13 cellular contexts compared by ENCODE assay signal in the genomic region with DNA sequence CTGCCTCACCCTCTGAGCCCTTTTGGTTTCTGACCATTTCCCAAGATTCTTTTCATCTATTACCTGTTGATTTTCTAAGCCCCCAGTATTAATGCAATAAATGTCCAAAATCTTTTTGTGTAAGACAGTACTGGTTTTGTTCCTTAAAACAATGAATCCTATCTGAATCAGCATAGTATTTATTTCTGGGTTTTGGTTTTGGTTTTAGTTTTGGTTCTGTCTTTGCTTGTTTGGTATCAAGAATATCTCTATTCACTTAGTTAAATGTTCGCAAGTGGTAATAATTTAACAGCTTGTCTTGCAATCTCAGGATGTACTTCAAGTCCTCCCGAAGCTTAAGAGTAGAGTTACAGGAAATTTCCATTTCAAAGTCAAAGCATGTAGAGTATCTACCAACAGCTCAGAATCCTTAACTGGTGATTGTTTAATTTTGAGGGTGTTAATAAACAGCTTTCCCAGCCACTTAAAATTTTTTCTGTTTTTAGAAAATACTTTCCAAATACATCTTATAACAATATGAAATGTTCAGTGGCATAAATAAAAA.
DNase-seq lines count a peak whose midpoint lies in the region; ATAC-seq and TF ChIP-seq lines count a peak whose summit lies in the region.
"Had no signal": no experiment of that assay in that cellular context is flagged by ENCODE, and none has a peak within 500 bp of the region (broad histone marks: within the 10 kb centered on the region; RNA-seq: fewer than 3 reads in every experiment).

No MANE protein-coding gene starts in this region.

- no peaks in the 10 kb centered on the region for H3K36me3 Mint-ChIP-seq in activated B cell treated with CpG ODN at 0.5 μM for 24 hours (ENCODE audit: low read depth)
- no peaks in the 10 kb centered on the region for H3K36me3 Mint-ChIP-seq in activated CD4-positive, alpha-beta T cell treated with anti-CD3 and anti-CD28 coated beads, Interleukin-2, amount 10 ng/mL, durations not matched to agents 24 days and 14 days (ENCODE audit: low read depth)
- H3K36me3 Mint-ChIP-seq: activated naive CD8-positive, alpha-beta T cell had no signal

- DNase-seq in activated B cell treated with CpG ODN at 0.5 μM for 24 hours (no peak), mucosa of descending colon (no peak), posterior vena cava (ENCODE audit: low spot score) (no peak), Kasumi-1 (lab: John Stamatoyannopoulos, UW) (no peak), NCI-H1694 treated with DMSO at 0.1 percent for 48 hours (lab: John Stamatoyannopoulos, UW) (no peak)
- DNase-seq in activated CD4-positive, alpha-beta T cell treated with anti-CD3 and anti-CD28 coated beads, Interleukin-2, amount 10 ng/mL, durations not matched to agents 24 days and 14 days, result no peak
- DNase-seq: Caco-2; effector memory CD4-positive, alpha-beta T cell; NCI-H446 treated with DMSO at 0.1 percent for 48 hours had no signal

- no peak overlapping the region for H3K4me3 ChIP-seq in mucosa of descending colon
- H3K4me3 ChIP-seq: cardiac muscle cell had no signal

- no peaks in the 10 kb centered on the region for H3K27me3 Mint-ChIP-seq in activated B cell treated with CpG ODN at 0.5 μM for 24 hours
- H3K27me3 Mint-ChIP-seq in activated CD4-positive, alpha-beta T cell treated with anti-CD3 and anti-CD28 coated beads, Interleukin-2, amount 10 ng/mL, durations not matched to agents 24 days and 14 days, result peaks cover 13% of the 10 kb centered on the region

- POLR2A ChIA-PET in activated B cell treated with CpG ODN at 0.5 μM for 24 hours (lab: Charles Lee), result no interaction called here

- ATAC-seq in GM18498 (IDR thresholded peaks at IDR 0.05; ENCODE audit: unreplicated experiment) (peak; percentile 64), GM21528 (IDR thresholded peaks at IDR 0.05; ENCODE audit: low FRiP score, unreplicated experiment) (peak; percentile 63), activated B cell treated with CpG ODN at 0.5 μM for 24 hours (ENCODE audit: low read depth) (no peak), mucosa of descending colon (peak; percentile 7)

- H3K9me3 Mint-ChIP-seq in activated B cell treated with CpG ODN at 0.5 μM for 24 hours, result no peaks in the 10 kb centered on the region
- H3K9me3 Mint-ChIP-seq in activated CD4-positive, alpha-beta T cell treated with anti-CD3 and anti-CD28 coated beads, Interleukin-2, amount 10 ng/mL, durations not matched to agents 24 days and 14 days, result no peaks in the 10 kb centered on the region

- TF ChIP-seq CTCF in activated B cell treated with CpG ODN at 0.5 μM for 24 hours (IDR thresholded peaks at IDR 0.05) (no peak), mucosa of descending colon (IDR thresholded peaks at IDR 0.05) (no peak)

- no peaks in the 10 kb centered on the region for H3K4me1 ChIP-seq in mucosa of descending colon (ENCODE audit: low read depth)

- H3K27ac Mint-ChIP-seq in activated B cell treated with CpG ODN at 0.5 μM for 24 hours, result no peak overlapping the region
- no peak overlapping the region for H3K27ac Mint-ChIP-seq in activated CD4-positive, alpha-beta T cell treated with anti-CD3 and anti-CD28 coated beads, Interleukin-2, amount 10 ng/mL, durations not matched to agents 24 days and 14 days
- H3K27ac Mint-ChIP-seq: activated naive CD8-positive, alpha-beta T cell had no signal

- intact Hi-C loops in activated B cell treated with CpG ODN at 0.5 μM for 24 hours (cut with micrococcal nuclease) (no loop called here), mucosa of descending colon (cut with DNase I, micrococcal nuclease) (no loop called here), posterior vena cava (cut with DNase I) (loop anchor here in 1 of 2 donors (5.0 kb wide), 1 partner anchor 1476 kb away; no protein-coding TSS in a partner anchor)
- intact Hi-C loops in activated CD4-positive, alpha-beta T cell treated with anti-CD3 and anti-CD28 coated beads, Interleukin-2, amount 10 ng/mL, durations not matched to agents 24 days and 14 days (cut with micrococcal nuclease), result no loop called here

- no peaks in the 10 kb centered on the region for H3K36me3 ChIP-seq in mucosa of descending colon (ENCODE audit: low read depth)
- H3K36me3 ChIP-seq: cardiac muscle cell had no signal

- peak overlapping the region; percentile 35 for H3K4me3 Mint-ChIP-seq in activated B cell treated with CpG ODN at 0.5 μM for 24 hours
- no peak overlapping the region for H3K4me3 Mint-ChIP-seq in activated CD4-positive, alpha-beta T cell treated with anti-CD3 and anti-CD28 coated beads, Interleukin-2, amount 10 ng/mL, durations not matched to agents 24 days and 14 days
- H3K4me3 Mint-ChIP-seq: activated naive CD8-positive, alpha-beta T cell had no signal

- CTCF ChIA-PET in activated B cell treated with CpG ODN at 0.5 μM for 24 hours (lab: Charles Lee), result interaction anchor here (1.1 kb wide), 2 partner anchors 17 to 67 kb away, joined by 3 to 4 read pairs; partner anchors contain the start of gene NEDD4L

- H3K9me3 ChIP-seq in mucosa of descending colon, result no peaks in the 10 kb centered on the region
- H3K9me3 ChIP-seq: Caco-2 had no signal

- H3K4me1 Mint-ChIP-seq in activated B cell treated with CpG ODN at 0.5 μM for 24 hours, result peaks cover 11% of the 10 kb centered on the region
- H3K4me1 Mint-ChIP-seq in activated CD4-positive, alpha-beta T cell treated with anti-CD3 and anti-CD28 coated beads, Interleukin-2, amount 10 ng/mL, durations not matched to agents 24 days and 14 days, result no peaks in the 10 kb centered on the region
